ENCODE assay signal across 10 cellular contexts in the genomic region with DNA sequence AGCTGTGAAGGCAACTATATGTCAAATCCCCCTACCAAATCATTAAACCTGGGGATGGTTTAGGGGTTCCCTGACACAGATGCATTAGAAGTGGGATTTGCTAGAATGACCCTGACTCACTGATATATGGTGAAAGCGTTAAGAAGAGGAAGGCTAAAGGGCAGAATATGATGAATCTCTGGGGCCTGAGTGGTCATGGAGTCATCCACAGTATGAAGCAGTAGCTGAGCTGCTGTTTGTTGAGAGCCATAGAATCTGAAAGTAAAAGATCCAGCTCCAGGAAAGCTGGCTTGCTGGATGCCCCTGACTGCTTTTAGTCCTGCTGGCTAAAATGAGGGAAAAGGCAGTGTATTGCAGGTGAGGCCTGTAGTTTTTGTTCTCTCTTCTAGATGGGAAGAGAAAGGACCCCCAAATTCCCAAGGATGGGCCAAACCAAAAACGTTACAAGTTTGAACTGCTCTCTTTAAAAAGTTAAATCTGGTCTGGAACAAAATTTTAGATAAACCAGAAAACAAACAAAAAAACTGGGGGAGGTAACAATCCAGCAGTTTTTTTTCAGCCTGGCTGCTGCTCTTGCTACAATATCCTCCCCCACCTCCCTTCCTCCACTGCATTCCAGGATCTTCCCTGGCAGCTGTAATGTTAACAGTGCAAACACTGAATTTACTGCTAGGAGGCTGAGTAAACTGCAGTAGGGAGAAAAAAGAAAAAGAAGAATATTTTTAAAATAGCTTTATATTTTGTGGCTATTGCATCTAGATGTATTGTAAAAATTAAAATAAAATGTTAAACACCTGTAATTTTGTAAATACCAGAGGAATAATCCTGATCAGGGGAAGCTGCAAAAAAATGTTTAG. TPM values are rescaled to one million over a fixed set of nuclear protein-coding genes. Genes with fewer than 3 reads are reported as not detected.
A peak's percentile ranks its signal among the peaks of the same experiment; 100 is the strongest.
DNase-seq lines count a peak whose midpoint lies in the region; ATAC-seq and TF ChIP-seq lines count a peak whose summit lies in the region.
"Had no signal": no experiment of that assay in that cellular context is flagged by ENCODE, and none has a peak within 500 bp of the region (broad histone marks: within the 10 kb centered on the region; RNA-seq: fewer than 3 reads in every experiment).

No MANE protein-coding gene starts in this region.

- H3K9me3 Mint-ChIP-seq in nephron progenitor cell = peaks cover 8% of the 10 kb centered on the region
- H3K9me3 Mint-ChIP-seq in activated CD8-positive, alpha-beta memory T cell treated with anti-CD3 and anti-CD28 coated beads, Interleukin-2, amount 10 ng/mL, durations not matched to agents 7 days and 5 days (ENCODE audit: low read depth) = no peaks in the 10 kb centered on the region
- H3K9me3 Mint-ChIP-seq: dendritic cell treated with granulocyte-macrophage colony-stimulating factor and Interleukin-4, amounts not matched to agents 40 ng/mL and 50 ng/mL, for 4 days had no signal

- 31 to 52% (median 44%) methylated on average over 2 of the region's 2 CpGs for whole genome bisulfite sequencing in heart left ventricle, 4 donors

- no peaks in the 10 kb centered on the region for H3K27me3 Mint-ChIP-seq in nephron progenitor cell (ENCODE audit: low read depth, poor library complexity)
- H3K27me3 Mint-ChIP-seq in activated CD8-positive, alpha-beta memory T cell treated with anti-CD3 and anti-CD28 coated beads, Interleukin-2, amount 10 ng/mL, durations not matched to agents 7 days and 5 days = no peaks in the 10 kb centered on the region
- H3K27me3 Mint-ChIP-seq: dendritic cell treated with granulocyte-macrophage colony-stimulating factor and Interleukin-4, amounts not matched to agents 40 ng/mL and 50 ng/mL, for 4 days had no signal

- H3K36me3 ChIP-seq in heart left ventricle = peaks cover 0 to 60% (median 42%) of the 10 kb centered on the region in 9 donors

- H3K4me3 Mint-ChIP-seq in nephron progenitor cell = peak overlapping the region; percentile 63
- no peak overlapping the region for H3K4me3 Mint-ChIP-seq in activated CD8-positive, alpha-beta memory T cell treated with anti-CD3 and anti-CD28 coated beads, Interleukin-2, amount 10 ng/mL, durations not matched to agents 7 days and 5 days
- H3K4me3 Mint-ChIP-seq: dendritic cell treated with granulocyte-macrophage colony-stimulating factor and Interleukin-4, amounts not matched to agents 40 ng/mL and 50 ng/mL, for 4 days had no signal

- CTCF ChIA-PET in AG04449 (lab: Yijun Ruan, JAX) = no interaction called here
- CTCF ChIA-PET in activated CD8-positive, alpha-beta memory T cell treated with anti-CD3 and anti-CD28 coated beads, Interleukin-2, amount 10 ng/mL, durations not matched to agents 7 days and 5 days (lab: Charles Lee) = interaction anchor here (1.0 kb wide), 1 partner anchor 64 kb away, joined by 3 read pairs; no protein-coding TSS in a partner anchor

- peak overlapping the region; percentile 99 for H3K27ac Mint-ChIP-seq in nephron progenitor cell
- no peak overlapping the region for H3K27ac Mint-ChIP-seq in activated CD8-positive, alpha-beta memory T cell treated with anti-CD3 and anti-CD28 coated beads, Interleukin-2, amount 10 ng/mL, durations not matched to agents 7 days and 5 days

- no peak overlapping the region for H3K4me3 ChIP-seq in AG04449 (ENCODE audit: low read depth, low read length)
- H3K4me3 ChIP-seq in heart left ventricle = no peak overlapping the region

- POLR2A ChIA-PET in AG04449 (lab: Yijun Ruan, JAX) = interaction anchor here (0.8 kb wide), 1 partner anchor 1304 kb away, joined by 3 read pairs; no protein-coding TSS in a partner anchor

- intact Hi-C loops in heart left ventricle (cut with DNase I) = no loop called here

- no peaks in the 10 kb centered on the region for H3K27me3 ChIP-seq in heart left ventricle

- peaks cover 0 to 12% (median 0%) of the 10 kb centered on the region in 12 donors for H3K9me3 ChIP-seq in heart left ventricle

- H3K36me3 Mint-ChIP-seq in nephron progenitor cell (ENCODE audit: low read depth) = peaks cover 54% of the 10 kb centered on the region
- peaks cover 54% of the 10 kb centered on the region for H3K36me3 Mint-ChIP-seq in activated CD8-positive, alpha-beta memory T cell treated with anti-CD3 and anti-CD28 coated beads, Interleukin-2, amount 10 ng/mL, durations not matched to agents 7 days and 5 days

- H3K4me1 ChIP-seq in heart left ventricle = peaks cover 0 to 59% (median 37%) of the 10 kb centered on the region in 12 donors

- H3K4me1 Mint-ChIP-seq in nephron progenitor cell = peaks cover 51% of the 10 kb centered on the region
- peaks cover 20% of the 10 kb centered on the region for H3K4me1 Mint-ChIP-seq in activated CD8-positive, alpha-beta memory T cell treated with anti-CD3 and anti-CD28 coated beads, Interleukin-2, amount 10 ng/mL, durations not matched to agents 7 days and 5 days

- no peak for TF ChIP-seq CTCF in AG04449 (IDR thresholded peaks at IDR 0.05; ENCODE audit: insufficient read depth, low read length, missing control alignments)
- TF ChIP-seq CTCF in heart left ventricle (IDR thresholded peaks at IDR 0.05) = no peak
- TF ChIP-seq CTCF in nephron progenitor cell (IDR thresholded peaks at IDR 0.05) = no peak

- ATAC-seq in heart left ventricle (peak in 3 of 4 donors; percentile 58 to 76 (median 66)), HG03095 (IDR thresholded peaks at IDR 0.05; ENCODE audit: unreplicated experiment) (no peak), GM18858 (IDR thresholded peaks at IDR 0.05; ENCODE audit: unreplicated experiment) (no peak)
- no peak for ATAC-seq in activated CD8-positive, alpha-beta memory T cell treated with anti-CD3 and anti-CD28 coated beads, Interleukin-2, amount 10 ng/mL, durations not matched to agents 7 days and 5 days

- DNase-seq in AG04449 (ENCODE audit: low read depth, low spot score) = peak; percentile 28
- peak; percentile 45 for DNase-seq in NCI-H226
- peak in 1 of 5 donors; percentile 12 for DNase-seq in heart left ventricle
- DNase-seq in nephron progenitor cell = peak; percentile 44
- DNase-seq in activated CD8-positive, alpha-beta memory T cell treated with anti-CD3 and anti-CD28 coated beads, Interleukin-2, amount 10 ng/mL, durations not matched to agents 7 days and 5 days = no peak
- no peak for DNase-seq in stimulated activated CD4-positive, alpha-beta T cell treated with anti-CD3 and anti-CD28 coated beads, Interleukin-2, amount 100 ng/mL, for 24 hours
- DNase-seq: stimulated activated naive CD4-positive, alpha-beta T cell had no signal

- no peak for TF ChIP-seq POLR2A in heart left ventricle (IDR thresholded peaks at IDR 0.05)

- H3K27ac ChIP-seq in heart left ventricle = peak overlapping the region in 9 of 12 donors; percentile 1 to 78 (median 38)

RNA-seq across cellular contexts. Expression of gene SEL1L, which starts 16.5 kb away (rescaled TPM):
- total RNA-seq in heart left ventricle = 10 to 100 TPM; 36.6 to 86.5 (median 64.0) TPM
- 10 to 100 TPM in 1 of 2 donors, 1 to 10 TPM in 1; 9.4 to 53.2 TPM for polyA plus RNA-seq in heart left ventricle
- 10 to 100 TPM; 59.0 to 65.3 TPM for total RNA-seq in activated CD8-positive, alpha-beta memory T cell treated with anti-CD3 and anti-CD28 coated beads, Interleukin-2, amount 10 ng/mL, durations not matched to agents 7 days and 5 days

Comparison
In these comparisons a context has a peak if more than half of its experiments do, and no peak if none do; other contexts are left out.
1. DNase-seq: peak in AG04449 (single experiment), NCI-H226 (single experiment) and nephron progenitor cell (single experiment); none in activated CD8-positive, alpha-beta memory T cell treated with anti-CD3 and anti-CD28 coated beads, Interleukin-2, amount 10 ng/mL, durations not matched to agents 7 days and 5 days (single experiment) and stimulated activated CD4-positive, alpha-beta T cell treated with anti-CD3 and anti-CD28 coated beads, Interleukin-2, amount 100 ng/mL, for 24 hours (0 of 2).
2. ATAC-seq: peak in heart left ventricle (3 of 4); none in activated CD8-positive, alpha-beta memory T cell treated with anti-CD3 and anti-CD28 coated beads, Interleukin-2, amount 10 ng/mL, durations not matched to agents 7 days and 5 days (single experiment), HG03095 (single experiment) and GM18858 (single experiment).